ENCODE assay signal across 25 cellular contexts in the genomic region with DNA sequence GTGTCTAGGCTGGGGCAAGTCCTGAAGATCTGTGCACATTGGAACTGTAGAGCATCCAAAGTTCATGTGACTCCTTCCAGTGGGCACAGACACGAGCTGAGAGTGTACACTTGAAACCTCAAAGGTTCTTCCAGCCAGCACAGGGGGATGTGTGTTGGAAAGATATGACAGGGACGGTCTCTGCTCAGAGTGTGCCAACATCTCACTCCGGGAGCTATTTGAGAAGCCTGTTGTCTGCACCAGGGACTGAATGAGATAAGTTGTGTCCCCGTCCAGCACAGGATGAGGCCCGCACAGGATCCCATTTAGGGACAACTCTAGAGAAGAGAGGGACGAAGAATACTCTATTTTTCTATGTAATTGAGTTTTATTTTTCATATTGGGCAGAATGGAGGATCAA.
"Had no signal": no experiment of that assay in that cellular context is flagged by ENCODE, and none has a peak within 500 bp of the region (broad histone marks: within the 10 kb centered on the region; RNA-seq: fewer than 3 reads in every experiment).

No MANE protein-coding gene starts in this region.

- H3K36me3 ChIP-seq: neural progenitor cell, ovary, right lobe of liver, sigmoid colon, suprapubic skin, tibial artery, transverse colon, vagina had no signal

- H3K4me1 ChIP-seq: neural progenitor cell, parathyroid adenoma, psoas muscle, right lobe of liver, sigmoid colon, suprapubic skin, testis, tibial artery, transverse colon, vagina had no signal

- ATAC-seq: naive thymus-derived CD4-positive, alpha-beta T cell; natural killer cell; psoas muscle; right lobe of liver; stimulated activated naive CD8-positive, alpha-beta T cell treated with anti-CD3 and anti-CD28 coated beads, Interleukin-15, amount 100 ng/mL, for 72 hours; stimulated activated naive CD8-positive, alpha-beta T cell treated with anti-CD3 and anti-CD28 coated beads, Interleukin-15, Interleukin-2, amounts not matched to agents 100 U/mL and 50 U/mL, for 24 hours had no signal

- H3K4me3 ChIP-seq: neural progenitor cell, ovary, psoas muscle, right lobe of liver, sigmoid colon, suprapubic skin, testis, tibial artery, transverse colon, vagina had no signal

- H3K9me3 ChIP-seq: ovary, psoas muscle, right lobe of liver, sigmoid colon, suprapubic skin, testis, tibial artery, transverse colon, vagina had no signal

- DNase-seq: naive thymus-derived CD4-positive, alpha-beta T cell; natural killer cell; occipital lobe; ovary; posterior cingulate gyrus; psoas muscle; right lobe of liver; sigmoid colon; small intestine; stimulated activated CD4-positive, alpha-beta T cell treated with anti-CD3 and anti-CD28 coated beads, Interleukin-12 subunit alpha, Interleukin-12 subunit beta, amount 100 ng/mL, for 4 hours; stimulated activated CD4-positive, alpha-beta T cell treated with anti-CD3 and anti-CD28 coated beads, Interleukin-1b, Interleukin-23, amount 100 ng/mL, for 48 hours; stimulated activated CD4-positive, alpha-beta T cell treated with anti-CD3 and anti-CD28 coated beads, Interleukin-4, amount 100 ng/mL, for 1 hour; stimulated activated CD4-positive, alpha-beta T cell treated with anti-CD3 and anti-CD28 coated beads, Interleukin-4, amount 100 ng/mL, for 4 hours; stimulated activated CD8-positive, alpha-beta memory T cell treated with anti-CD3 and anti-CD28 coated beads, Interleukin-4, amount 100 ng/mL, for 48 hours; stimulated activated naive CD4-positive, alpha-beta T cell; stimulated activated naive CD8-positive, alpha-beta T cell treated with anti-CD3 and anti-CD28 coated beads, Interleukin-15, amount 100 ng/mL, for 72 hours; stimulated activated naive CD8-positive, alpha-beta T cell treated with anti-CD3 and anti-CD28 coated beads, Interleukin-15, Interleukin-2, amounts not matched to agents 100 U/mL and 50 U/mL, for 24 hours; substantia nigra; testis; tibial artery; transverse colon had no signal

- H3K27ac ChIP-seq: neural progenitor cell, ovary, parathyroid adenoma, psoas muscle, right lobe of liver, sigmoid colon, suprapubic skin, testis, tibial artery, transverse colon, vagina had no signal

- H3K27me3 ChIP-seq: neural progenitor cell, ovary, right lobe of liver, sigmoid colon, suprapubic skin, testis, tibial artery, transverse colon, vagina had no signal
